In genomic region chr3:21697707-21698106, GRCh38 we compare ENCODE assay signal across 1 cellular context.
TF ChIP-seq lines count a peak whose summit lies in the region.

No MANE protein-coding gene starts in this region.

TF ChIP-seq in SK-N-SH, 30 proteins besides CTCF, POLR2A, EP300 and RAD21 (continued from another document):
- TF ChIP-seq TCF12 (IDR thresholded peaks at IDR 0.05) (peak; percentile 27; the same call in 1 of the 2 replicates), PBX3 (IDR thresholded peaks at IDR 0.05) (0 out of 2 replicates have a peak, but pooled peaks have one; percentile 5), IRF3 (IDR thresholded peaks at IDR 0.05; ENCODE audit: low read depth, low read length) (no peak)
